In genomic region chr10:70903262-70903921, GRCh38 we compare ENCODE assay signal across 8 cellular contexts. TPM values are rescaled to one million over a fixed set of nuclear protein-coding genes. Genes with fewer than 3 reads are reported as not detected.
A peak's percentile ranks its signal among the peaks of the same experiment; 100 is the strongest.
DNase-seq lines count a peak whose midpoint lies in the region; ATAC-seq and TF ChIP-seq lines count a peak whose summit lies in the region.

No MANE protein-coding gene starts in this region.

- H3K36me3 Mint-ChIP-seq in activated CD4-positive, alpha-beta T cell treated with anti-CD3 and anti-CD28 coated beads for 36 hours (ENCODE audit: low read depth): no peaks in the 10 kb centered on the region

- no peak overlapping the region for H2AFZ ChIP-seq in osteoblast (ENCODE audit: low read length)

- intact Hi-C loops in activated CD4-positive, alpha-beta T cell treated with anti-CD3 and anti-CD28 coated beads for 36 hours (cut with DNase I, micrococcal nuclease): loop anchor here in 1 of 2 experiments (1.0 kb wide), 2 partner anchors 306 to 382 kb away; no protein-coding TSS in a partner anchor

- no peak overlapping the region for H3K4me3 Mint-ChIP-seq in activated CD4-positive, alpha-beta T cell treated with anti-CD3 and anti-CD28 coated beads for 36 hours

- H3K4me3 ChIP-seq in osteoblast (ENCODE audit: insufficient read depth, low read length): no peak overlapping the region

- H3K4me1 ChIP-seq in foreskin keratinocyte: no peaks in the 10 kb centered on the region
- no peaks in the 10 kb centered on the region for H3K4me1 ChIP-seq in osteoblast (ENCODE audit: insufficient read depth, low read length)

- no peak overlapping the region for H3K27ac Mint-ChIP-seq in activated CD4-positive, alpha-beta T cell treated with anti-CD3 and anti-CD28 coated beads for 36 hours

- no peaks in the 10 kb centered on the region for H3K4me1 Mint-ChIP-seq in activated CD4-positive, alpha-beta T cell treated with anti-CD3 and anti-CD28 coated beads for 36 hours

- H3K36me3 ChIP-seq in osteoblast (ENCODE audit: insufficient read depth, low read length): no peaks in the 10 kb centered on the region

- H4K20me1 ChIP-seq in osteoblast (ENCODE audit: insufficient read depth, low read length): no peaks in the 10 kb centered on the region

- POLR2A ChIA-PET in activated CD4-positive, alpha-beta T cell treated with anti-CD3 and anti-CD28 coated beads for 36 hours (lab: Charles Lee): interaction anchor here (0.6 kb wide), 1 partner anchor 14 kb away, joined by 3 read pairs; no protein-coding TSS in a partner anchor

- H3K9me3 ChIP-seq in osteoblast (ENCODE audit: low read depth, low read length): no peaks in the 10 kb centered on the region

- H3K27me3 ChIP-seq in foreskin keratinocyte (peaks cover 16% of the 10 kb centered on the region), osteoblast (ENCODE audit: insufficient read depth, low read length) (peaks cover 18% of the 10 kb centered on the region)

- peak; percentile 56 for DNase-seq in activated CD4-positive, alpha-beta T cell treated with anti-CD3 and anti-CD28 coated beads for 36 hours
- no peak for DNase-seq in activated CD4-positive, alpha-beta T cell treated with anti-CD3 and anti-CD28 coated beads for 1 hour
- DNase-seq in NAMALWA (ENCODE audit: low spot score): peak; percentile 36
- peak; percentile 22 for DNase-seq in activated T-cell treated with anti-CD3 and anti-CD28 coated beads for 48 hours (ENCODE audit: low read depth)
- no peak for DNase-seq in foreskin keratinocyte
- peak; percentile 95 for DNase-seq in osteoblast (ENCODE audit: insufficient read length, low spot score, missing footprints)
- no peak for DNase-seq in MV-4-11 (lab: John Stamatoyannopoulos, UW)

- H3K27ac ChIP-seq in foreskin keratinocyte: no peak overlapping the region
- H3K27ac ChIP-seq in osteoblast (ENCODE audit: low read depth, low read length): no peak overlapping the region

- CTCF ChIA-PET in activated CD4-positive, alpha-beta T cell treated with anti-CD3 and anti-CD28 coated beads for 36 hours (lab: Charles Lee): interaction anchor here (0.5 to 2.0 kb wide), 12 partner anchors 9 to 1122 kb away, joined by 3 to 5 read pairs (median 4); no protein-coding TSS in a partner anchor

- no peaks in the 10 kb centered on the region for H3K27me3 Mint-ChIP-seq in activated CD4-positive, alpha-beta T cell treated with anti-CD3 and anti-CD28 coated beads for 36 hours

- no peaks in the 10 kb centered on the region for H3K79me2 ChIP-seq in osteoblast (ENCODE audit: insufficient read depth, low read length)

- ATAC-seq in activated CD4-positive, alpha-beta T cell treated with anti-CD3 and anti-CD28 coated beads for 36 hours: no peak
- peak; percentile 20 for ATAC-seq in foreskin keratinocyte
- ATAC-seq in HG03139 (IDR thresholded peaks at IDR 0.05; ENCODE audit: unreplicated experiment): no peak

- no peaks in the 10 kb centered on the region for H3K9me3 Mint-ChIP-seq in activated CD4-positive, alpha-beta T cell treated with anti-CD3 and anti-CD28 coated beads for 36 hours (ENCODE audit: low read depth)

- peak; percentile 86 for TF ChIP-seq CTCF in foreskin keratinocyte (conservative IDR thresholded peaks at IDR 0.05)
- peak; percentile 85 for TF ChIP-seq CTCF in osteoblast (IDR thresholded peaks at IDR 0.05; ENCODE audit: extremely low read depth, low read depth, low read length)

- H3K4me2 ChIP-seq in osteoblast (ENCODE audit: insufficient read depth, low read length): no peak overlapping the region

RNA-seq across cellular contexts. Expression of gene PCBD1, which starts 15.0 kb away (rescaled TPM):
- 10 to 100 TPM; 40.1 to 47.6 TPM for total RNA-seq in activated CD4-positive, alpha-beta T cell treated with anti-CD3 and anti-CD28 coated beads for 36 hours
- total RNA-seq in foreskin keratinocyte (54.7 and 60.3 TPM in 2 replicates), osteoblast (19.9 and 21.8 TPM in 2 replicates)
- 82.9 and 94.6 TPM in 2 replicates for polyA plus RNA-seq in foreskin keratinocyte

Comparison
In these comparisons a context has a peak if more than half of its experiments do, and no peak if none do; other contexts are left out.
1. DNase-seq: peak in activated CD4-positive, alpha-beta T cell treated with anti-CD3 and anti-CD28 coated beads for 36 hours (single experiment), NAMALWA (single experiment), activated T-cell treated with anti-CD3 and anti-CD28 coated beads for 48 hours (single experiment) and osteoblast (single experiment); none in activated CD4-positive, alpha-beta T cell treated with anti-CD3 and anti-CD28 coated beads for 1 hour (single experiment), foreskin keratinocyte (0 of 2) and MV-4-11 (single experiment).